Comparison of ENCODE assay signal across 11 cellular contexts in the genomic region with DNA sequence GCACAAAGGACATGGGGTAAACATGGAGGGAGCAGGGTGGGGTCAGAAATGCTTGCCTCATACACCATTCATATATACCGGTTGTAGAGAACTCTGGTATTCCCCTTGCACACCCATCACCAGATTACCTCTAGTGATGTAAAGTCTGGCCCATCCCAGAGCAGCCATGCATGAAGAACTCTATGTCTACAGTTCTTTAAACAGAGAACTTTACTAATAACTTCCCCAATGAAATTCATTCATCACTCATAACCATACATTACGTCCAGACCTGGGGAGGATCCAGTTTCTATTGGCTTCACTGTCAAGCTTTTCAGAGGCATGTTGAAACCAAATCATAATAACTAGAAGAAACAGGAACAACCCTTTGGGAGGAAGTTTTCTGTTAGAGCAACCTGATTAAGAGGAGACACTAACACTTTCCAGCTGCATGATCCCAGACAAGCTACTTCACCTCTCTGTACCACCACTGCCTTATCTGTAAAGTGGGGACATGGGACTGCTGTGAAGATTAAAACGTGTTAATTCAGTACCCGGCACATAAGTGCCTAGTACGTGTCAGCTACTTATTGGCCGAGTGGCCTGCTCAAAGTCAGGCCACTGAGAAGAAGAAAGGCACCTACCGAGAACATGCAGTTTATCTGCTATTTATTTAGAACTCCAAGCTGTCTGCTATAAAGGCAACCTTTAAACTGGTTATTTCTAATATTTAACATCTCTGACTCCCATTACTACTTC. TPM values are rescaled to one million over a fixed set of nuclear protein-coding genes. Genes with fewer than 3 reads are reported as not detected.
A peak's percentile ranks its signal among the peaks of the same experiment; 100 is the strongest.
DNase-seq lines count a peak whose midpoint lies in the region; ATAC-seq and TF ChIP-seq lines count a peak whose summit lies in the region.
"Had no signal": no experiment of that assay in that cellular context is flagged by ENCODE, and none has a peak within 500 bp of the region (broad histone marks: within the 10 kb centered on the region; RNA-seq: fewer than 3 reads in every experiment).

No MANE protein-coding gene starts in this region.

- H3K27me3 Mint-ChIP-seq in CD4-positive, alpha-beta T cell: peaks cover 13% of the 10 kb centered on the region

- H3K9me3 ChIP-seq in CD4-positive, alpha-beta T cell (ENCODE audit: control insufficient read depth, low read length): no peaks in the 10 kb centered on the region

- no peak for DNase-seq in CD4-positive, alpha-beta T cell
- DNase-seq in activated CD4-positive, alpha-beta T cell treated with anti-CD3 and anti-CD28 coated beads, Interleukin-2, amount 50 U/mL, for 1 hour: no peak
- DNase-seq in Right ventricle myocardium superior (no peak), NCI-H1436 (lab: John Stamatoyannopoulos, UW) (no peak)
- DNase-seq: activated CD4-positive, CD25-positive, alpha-beta regulatory T cell treated with anti-CD3 and anti-CD28 coated beads, Interleukin-2, amount 50 U/mL, for 72 hours; DND-41; stimulated activated CD4-positive, alpha-beta T cell treated with anti-CD3 and anti-CD28 coated beads, Interleukin-4, amount 100 ng/mL, for 24 hours had no signal

- POLR2A ChIA-PET in CD4-positive, alpha-beta T cell (lab: Charles Lee): no interaction called here

- no peak for TF ChIP-seq CTCF in CD4-positive, alpha-beta T cell (IDR thresholded peaks at IDR 0.05)

- ATAC-seq in GM18873 (IDR thresholded peaks at IDR 0.05; ENCODE audit: low FRiP score, unreplicated experiment) (peak; percentile 83), GM21737 (IDR thresholded peaks at IDR 0.05; ENCODE audit: unreplicated experiment) (peak; percentile 82), HG03439 (IDR thresholded peaks at IDR 0.05; ENCODE audit: unreplicated experiment) (peak; percentile 84), esophagus mucosa (peak; percentile 99), Right ventricle myocardium superior (ENCODE audit: poor library complexity) (no peak)
- no peak for ATAC-seq in CD4-positive, alpha-beta T cell (ENCODE audit: poor library complexity)

- no peaks in the 10 kb centered on the region for H3K4me1 Mint-ChIP-seq in CD4-positive, alpha-beta T cell (ENCODE audit: low read depth)

- no peak overlapping the region for H3K4me3 Mint-ChIP-seq in CD4-positive, alpha-beta T cell

- H3K36me3 Mint-ChIP-seq in CD4-positive, alpha-beta T cell (ENCODE audit: low read depth): no peaks in the 10 kb centered on the region

- CTCF ChIA-PET in CD4-positive, alpha-beta T cell (lab: Charles Lee): no interaction called here

- H3K9me3 Mint-ChIP-seq in CD4-positive, alpha-beta T cell: no peaks in the 10 kb centered on the region

- intact Hi-C loops in CD4-positive, alpha-beta T cell (cut with DNase I, micrococcal nuclease): no loop called here
- intact Hi-C loops in Right ventricle myocardium superior (cut with DNase I): no loop called here

- no peak overlapping the region for H3K27ac Mint-ChIP-seq in CD4-positive, alpha-beta T cell

- H3K27ac ChIP-seq in CD4-positive, alpha-beta T cell (ENCODE audit: low read depth, low read length): no peak overlapping the region

- no peaks in the 10 kb centered on the region for H3K27me3 ChIP-seq in CD4-positive, alpha-beta T cell (ENCODE audit: control insufficient read depth, insufficient read depth, low read length)

RNA-seq across cellular contexts. Expression of a gene that starts 59.7 kb away (rescaled TPM):
- 3.9 TPM for total RNA-seq in esophagus mucosa
- total RNA-seq in CD4-positive, alpha-beta T cell: not detected
- not detected for total RNA-seq in Right ventricle myocardium superior

Comparison
In these comparisons a context has a peak if more than half of its experiments do, and no peak if none do; other contexts are left out.
1. ATAC-seq: peak in GM18873 (single experiment), GM21737 (single experiment), HG03439 (single experiment) and esophagus mucosa (single experiment); none in CD4-positive, alpha-beta T cell (single experiment) and Right ventricle myocardium superior (single experiment).